8 cellular contexts compared by ENCODE assay signal in the genomic region with DNA sequence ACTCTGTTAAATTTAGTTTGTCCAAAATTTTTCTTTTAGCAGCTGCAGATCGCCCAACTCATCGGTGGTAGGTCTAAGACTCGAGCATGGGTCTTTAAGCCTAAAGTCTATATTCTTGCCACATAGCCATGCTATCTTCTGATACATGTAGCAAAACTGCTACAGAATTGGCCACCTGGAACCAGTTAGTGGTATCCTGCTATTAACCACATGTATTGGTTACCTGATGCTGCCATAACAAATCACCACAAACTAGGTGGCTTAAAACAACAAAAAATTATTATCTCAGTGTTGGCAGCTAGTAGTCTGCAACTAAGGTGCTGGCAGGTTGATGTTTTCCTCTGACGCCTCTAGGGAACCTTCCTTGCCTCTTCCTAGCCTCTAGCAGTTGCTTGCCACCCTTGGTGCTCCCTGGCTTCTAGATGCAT.
DNase-seq lines count a peak whose midpoint lies in the region; ATAC-seq lines count a peak whose summit lies in the region.

No MANE protein-coding gene starts in this region.

- no peaks in the 10 kb centered on the region for H3K9me3 Mint-ChIP-seq in activated T-cell treated with anti-CD3 and anti-CD28 coated beads, Interleukin-2, amount 50 U/mL, for 24 hours
- H3K9me3 Mint-ChIP-seq in activated naive CD4-positive, alpha-beta T cell treated with anti-CD3 and anti-CD28 coated beads, Interleukin-2, amount 50 U/mL, for 72 hours = no peaks in the 10 kb centered on the region

- no peaks in the 10 kb centered on the region for H3K36me3 ChIP-seq in subcutaneous abdominal adipose tissue (ENCODE audit: control insufficient read depth in 5 of 5, insufficient read depth in 5 of 5, low read length in 5 of 5)

- H3K27me3 Mint-ChIP-seq in activated T-cell treated with anti-CD3 and anti-CD28 coated beads, Interleukin-2, amount 50 U/mL, for 24 hours = no peaks in the 10 kb centered on the region

- H3K27me3 ChIP-seq in subcutaneous abdominal adipose tissue (ENCODE audit: control insufficient read depth in 5 of 5, insufficient read depth in 4 of 5, low read length in 5 of 5) = no peaks in the 10 kb centered on the region

- peak overlapping the region in 1 of 5 donors; percentile 14 for H3K9ac ChIP-seq in subcutaneous abdominal adipose tissue (ENCODE audit: low read length in 5 of 5)

- ATAC-seq in HG03045 (IDR thresholded peaks at IDR 0.05; ENCODE audit: unreplicated experiment) = peak; percentile 59
- peak; percentile 13 to 14 for ATAC-seq in activated naive CD4-positive, alpha-beta T cell treated with anti-CD3 and anti-CD28 coated beads, Interleukin-2, amount 50 U/mL, for 72 hours

- H3K27ac ChIP-seq in subcutaneous abdominal adipose tissue (ENCODE audit: low read depth, low read length) = no peak overlapping the region

- H3K4me1 ChIP-seq in subcutaneous abdominal adipose tissue (ENCODE audit: control insufficient read depth in 5 of 5, insufficient read depth in 5 of 5, low read length in 5 of 5) = peaks cover 0 to 9% (median 5%) of the 10 kb centered on the region in 5 donors

- peak overlapping the region; percentile 45 for H3K4me3 Mint-ChIP-seq in activated T-cell treated with anti-CD3 and anti-CD28 coated beads, Interleukin-2, amount 50 U/mL, for 24 hours

- H3K4me3 ChIP-seq in subcutaneous abdominal adipose tissue (ENCODE audit: low read depth in 1 of 5, low read length in 5 of 5) = peak overlapping the region; percentile 24 to 44 (median 31)

- peaks cover 60% of the 10 kb centered on the region for H3K4me1 Mint-ChIP-seq in activated T-cell treated with anti-CD3 and anti-CD28 coated beads, Interleukin-2, amount 50 U/mL, for 24 hours (ENCODE audit: low read depth)

- H3K36me3 Mint-ChIP-seq in activated T-cell treated with anti-CD3 and anti-CD28 coated beads, Interleukin-2, amount 50 U/mL, for 24 hours (ENCODE audit: low read depth) = peaks cover under 1% of the 10 kb centered on the region
- no peaks in the 10 kb centered on the region for H3K36me3 Mint-ChIP-seq in activated naive CD4-positive, alpha-beta T cell treated with anti-CD3 and anti-CD28 coated beads, Interleukin-2, amount 50 U/mL, for 72 hours

- DNase-seq in activated T-cell treated with anti-CD3 and anti-CD28 coated beads, Interleukin-2, amount 50 U/mL, for 24 hours = no peak
- DNase-seq in activated T-cell treated with anti-CD3 and anti-CD28 coated beads for 4 hours = no peak
- DNase-seq in activated naive CD4-positive, alpha-beta T cell treated with anti-CD3 and anti-CD28 coated beads, Interleukin-2, amount 50 U/mL, for 72 hours (ENCODE audit: low spot score in 2 of 2) = no peak
- no peak for DNase-seq in AG20443 (ENCODE audit: low spot score)
- DNase-seq in NCI-H1092 treated with DMSO at 0.1 percent for 48 hours (lab: John Stamatoyannopoulos, UW) = no peak
- DNase-seq in COLO829 (ENCODE audit: low spot score) = no peak

- no peaks in the 10 kb centered on the region for H3K9me3 ChIP-seq in subcutaneous abdominal adipose tissue (ENCODE audit: control insufficient read depth in 5 of 5, low read length in 5 of 5)

- peak overlapping the region; percentile 75 for H3K27ac Mint-ChIP-seq in activated T-cell treated with anti-CD3 and anti-CD28 coated beads, Interleukin-2, amount 50 U/mL, for 24 hours
- peak overlapping the region in 1 of 2 donors; percentile 86 for H3K27ac Mint-ChIP-seq in activated naive CD4-positive, alpha-beta T cell treated with anti-CD3 and anti-CD28 coated beads, Interleukin-2, amount 50 U/mL, for 72 hours
